Comparison of ENCODE assay signal across 10 cellular contexts in the genomic region with DNA sequence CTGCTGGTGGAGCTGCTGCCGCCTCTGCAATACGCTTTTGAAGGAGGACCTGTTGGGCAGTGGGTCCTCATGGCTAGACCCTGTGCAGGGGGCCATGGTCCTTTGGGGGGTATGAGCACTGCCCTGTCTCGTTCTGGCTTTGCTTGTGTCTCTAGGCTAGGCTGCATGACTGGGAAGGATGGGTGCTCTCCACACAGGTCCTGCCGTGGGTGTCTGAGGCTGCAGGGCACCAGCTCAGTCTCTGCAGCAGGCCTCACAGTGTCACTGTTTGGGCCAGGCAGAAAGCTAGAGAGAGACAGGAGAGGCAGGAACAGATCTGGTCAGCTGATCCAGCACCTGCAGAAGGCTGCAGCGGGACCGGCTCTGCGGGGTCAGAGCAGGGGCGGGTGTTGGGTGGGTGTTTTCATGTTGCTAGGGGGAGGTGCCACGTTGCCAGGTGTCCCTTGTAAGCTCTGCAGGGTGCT.
DNase-seq lines count a peak whose midpoint lies in the region; ATAC-seq and TF ChIP-seq lines count a peak whose summit lies in the region.
"Had no signal": no experiment of that assay in that cellular context is flagged by ENCODE, and none has a peak within 500 bp of the region (broad histone marks: within the 10 kb centered on the region; RNA-seq: fewer than 3 reads in every experiment).

No MANE protein-coding gene starts in this region.

- H3K4me3 ChIP-seq in LNCaP clone FGC (ENCODE audit: low read depth, low read length), result no peak overlapping the region
- H3K4me3 ChIP-seq in prostate gland, result no peak overlapping the region
- H3K4me3 ChIP-seq: suprapubic skin had no signal

- H3K27ac Mint-ChIP-seq in brain (peak overlapping the region in 4 of 5 experiments; percentile 24 to 82 (median 61)), progenitor cell of endocrine pancreas (no peak overlapping the region)

- 44% methylated on average over 9 of the region's 9 CpGs for WGBS in prostate gland

- intact Hi-C loops in prostate gland (cut with DNase I), result no loop called here

- H3K4me1 ChIP-seq in prostate gland (replicated peaks), result peaks cover 4% of the 10 kb centered on the region

- TF ChIP-seq POLR2A in prostate gland (IDR thresholded peaks at IDR 0.05), result no peak

- no peaks in the 10 kb centered on the region for H3K27me3 ChIP-seq in prostate gland (replicated peaks; ENCODE audit: insufficient read depth)
- H3K27me3 ChIP-seq: suprapubic skin had no signal

- H3K36me3 ChIP-seq in prostate gland, result no peaks in the 10 kb centered on the region

- peak; percentile 27 for DNase-seq in activated CD4-positive, CD25-positive, alpha-beta regulatory T cell treated with anti-CD3 and anti-CD28 coated beads, Interleukin-2, amount 50 U/mL, for 72 hours
- DNase-seq in LNCaP clone FGC (ENCODE audit: low read depth) (peak; percentile 66), prostate gland (ENCODE audit: low spot score) (peak; percentile 49), hippocampal formation (lab: John Stamatoyannopoulos, UW) (no peak), progenitor cell of endocrine pancreas (ENCODE audit: low spot score, unreplicated experiment) (no peak)
- DNase-seq: dermis blood vessel endothelial cell had no signal

- peaks cover 6% of the 10 kb centered on the region for H3K27me3 Mint-ChIP-seq in brain
- peaks cover 3% of the 10 kb centered on the region for H3K27me3 Mint-ChIP-seq in progenitor cell of endocrine pancreas

- H3K4me1 Mint-ChIP-seq in brain (peaks cover 49% of the 10 kb centered on the region), progenitor cell of endocrine pancreas (ENCODE audit: low read depth) (peaks cover 19% of the 10 kb centered on the region)

- H3K9me3 Mint-ChIP-seq in brain (no peaks in the 10 kb centered on the region), progenitor cell of endocrine pancreas (ENCODE audit: low read depth) (no peaks in the 10 kb centered on the region)

- TF ChIP-seq CTCF in LNCaP clone FGC (IDR thresholded peaks at IDR 0.05; ENCODE audit: control insufficient read depth, extremely low read depth, insufficient read depth) (no peak), brain (conservative IDR thresholded peaks at IDR 0.05) (no peak), prostate gland (IDR thresholded peaks at IDR 0.05) (no peak), progenitor cell of endocrine pancreas (IDR thresholded peaks at IDR 0.05; ENCODE audit: unreplicated experiment) (no peak)

- H3K36me3 Mint-ChIP-seq in brain (peaks cover 8% of the 10 kb centered on the region), progenitor cell of endocrine pancreas (ENCODE audit: insufficient read depth) (peaks cover 3% of the 10 kb centered on the region)

- H3K27ac ChIP-seq in prostate gland, result peak overlapping the region in 1 of 2 donors; percentile 22
- H3K27ac ChIP-seq: suprapubic skin had no signal

- no peaks in the 10 kb centered on the region for H3K9me3 ChIP-seq in prostate gland
- H3K9me3 ChIP-seq: suprapubic skin had no signal

- no peak overlapping the region for H3K4me3 Mint-ChIP-seq in brain
- no peak overlapping the region for H3K4me3 Mint-ChIP-seq in progenitor cell of endocrine pancreas (ENCODE audit: low read depth)

- no peak for ATAC-seq in activated CD4-positive, CD25-positive, alpha-beta regulatory T cell treated with anti-CD3 and anti-CD28 coated beads, Interleukin-2, amount 50 U/mL, for 24 hours
- no peak for ATAC-seq in HG03045 (IDR thresholded peaks at IDR 0.05; ENCODE audit: unreplicated experiment)

Comparison
In these comparisons a context has a peak if more than half of its experiments do, and no peak if none do; other contexts are left out.
1. DNase-seq: peak in activated CD4-positive, CD25-positive, alpha-beta regulatory T cell treated with anti-CD3 and anti-CD28 coated beads, Interleukin-2, amount 50 U/mL, for 72 hours (single experiment), LNCaP clone FGC (single experiment) and prostate gland (single experiment); none in hippocampal formation (0 of 2) and progenitor cell of endocrine pancreas (single experiment).